ENCODE assay signal across 7 cellular contexts in the genomic region with DNA sequence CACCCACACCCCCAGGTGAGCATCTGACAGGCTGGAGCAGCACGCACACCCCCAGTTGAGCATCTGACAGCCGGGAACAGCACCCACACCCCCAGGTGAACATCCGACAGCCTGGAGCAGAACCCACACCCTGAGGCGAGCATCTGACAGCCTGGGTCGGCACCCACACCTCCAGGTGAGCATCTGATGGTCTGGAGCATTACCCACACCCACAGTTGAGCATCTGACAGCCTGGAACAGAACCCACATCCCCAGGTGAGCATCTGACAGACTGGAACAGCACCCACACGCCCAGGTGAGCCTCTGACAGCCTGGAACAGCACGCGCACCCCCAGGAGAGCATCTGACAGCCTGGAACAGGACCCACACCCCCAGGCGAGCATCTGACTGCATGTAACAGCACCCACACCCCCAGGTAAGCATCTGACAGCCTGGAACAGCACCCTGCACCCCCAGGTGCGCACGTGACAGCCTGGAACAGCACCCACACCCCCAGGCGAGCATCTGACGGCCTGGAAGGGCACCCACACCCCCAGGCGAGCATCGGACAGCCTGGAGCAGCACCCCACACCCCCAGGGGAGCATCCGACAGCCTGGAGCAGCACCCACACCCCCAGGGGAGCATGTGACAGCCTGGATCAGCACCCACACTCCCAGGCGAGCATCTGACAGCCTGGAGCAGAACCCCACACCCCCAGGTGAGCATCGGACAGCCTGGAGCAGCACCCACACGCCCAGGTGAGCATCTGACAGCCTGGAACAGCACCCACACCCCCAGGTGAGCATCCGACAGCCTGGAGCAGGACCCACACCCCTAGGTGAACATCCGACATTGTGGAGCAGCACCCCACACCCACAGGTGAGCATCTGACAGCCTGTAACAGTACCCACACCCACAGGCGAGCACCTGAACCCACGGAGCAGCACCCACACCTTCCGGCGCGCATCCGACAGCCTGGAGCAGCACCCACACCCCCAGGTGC. TPM values are rescaled to one million over a fixed set of nuclear protein-coding genes. Genes with fewer than 3 reads are reported as not detected.
DNase-seq lines count a peak whose midpoint lies in the region; ATAC-seq and TF ChIP-seq lines count a peak whose summit lies in the region.
"Not testable (repeated sequence)": the region's sequence is repeated elsewhere in the genome, so short reads cannot be mapped to it uniquely, and the experiment has no call there.

No MANE protein-coding gene starts in this region.

- H3K27me3 Mint-ChIP-seq in activated CD8-positive, alpha-beta T cell treated with anti-CD3 and anti-CD28 coated beads for 36 hours; activated naive CD8-positive, alpha-beta T cell treated with anti-CD3 and anti-CD28 coated beads, Interleukin-2, amount 10 ng/mL, durations not matched to agents 7 days and 5 days: not testable (repeated sequence)

- H4K8ac ChIP-seq in neuronal stem cell (ENCODE audit: low read depth, low read length), result not testable (repeated sequence)

- H3K4me1 Mint-ChIP-seq in activated CD8-positive, alpha-beta T cell treated with anti-CD3 and anti-CD28 coated beads for 36 hours (ENCODE audit: low read depth); activated naive CD8-positive, alpha-beta T cell treated with anti-CD3 and anti-CD28 coated beads, Interleukin-2, amount 10 ng/mL, durations not matched to agents 7 days and 5 days: not testable (repeated sequence)

- WGBS in neuronal stem cell (ENCODE audit: extremely low coverage in 2 of 2, insufficient read length in 2 of 2, insufficient replicate concordance in 1 of 2), 2 donors, result no CpG with 5 or more reads among the region's 27 CpGs
- 39 to 57% (median 45%) methylated on average over 15 to 26 of the region's 27 CpGs for WGBS in spleen, 5 donors

- H4K91ac ChIP-seq in neuronal stem cell (ENCODE audit: low read depth, low read length, poor library complexity), result not testable (repeated sequence)

- H3K4me3 ChIP-seq in neuronal stem cell (ENCODE audit: low read length in 2 of 2); spleen: not testable (repeated sequence)

- TF ChIP-seq EP300 in Ishikawa (IDR thresholded peaks at IDR 0.05; ENCODE audit: borderline replicate concordance), result not testable (repeated sequence)

- not testable (repeated sequence) for H2BK5ac ChIP-seq in neuronal stem cell (ENCODE audit: low read length)

- CTCF ChIA-PET in activated CD8-positive, alpha-beta T cell treated with anti-CD3 and anti-CD28 coated beads for 36 hours (lab: Charles Lee), result not testable (repeated sequence)

- not testable (repeated sequence) for H3K4me3 Mint-ChIP-seq in activated CD8-positive, alpha-beta T cell treated with anti-CD3 and anti-CD28 coated beads for 36 hours; activated naive CD8-positive, alpha-beta T cell treated with anti-CD3 and anti-CD28 coated beads, Interleukin-2, amount 10 ng/mL, durations not matched to agents 7 days and 5 days

- not testable (repeated sequence) for H3K4me2 ChIP-seq in neuronal stem cell (ENCODE audit: insufficient read depth, low read length, poor library complexity, severe bottlenecking)

- peak overlapping the region; percentile 43 for H3K23ac ChIP-seq in neuronal stem cell (ENCODE audit: low read depth, low read length, poor library complexity)

- H3K18ac ChIP-seq in neuronal stem cell (ENCODE audit: low read length), result not testable (repeated sequence)

- not testable (repeated sequence) for H3K27ac Mint-ChIP-seq in activated CD8-positive, alpha-beta T cell treated with anti-CD3 and anti-CD28 coated beads for 36 hours; activated naive CD8-positive, alpha-beta T cell treated with anti-CD3 and anti-CD28 coated beads, Interleukin-2, amount 10 ng/mL, durations not matched to agents 7 days and 5 days

- not testable (repeated sequence) for H3K9me3 Mint-ChIP-seq in activated CD8-positive, alpha-beta T cell treated with anti-CD3 and anti-CD28 coated beads for 36 hours; activated naive CD8-positive, alpha-beta T cell treated with anti-CD3 and anti-CD28 coated beads, Interleukin-2, amount 10 ng/mL, durations not matched to agents 7 days and 5 days

- H2BK15ac ChIP-seq in neuronal stem cell (ENCODE audit: low read length), result not testable (repeated sequence)

- H2AFZ ChIP-seq in neuronal stem cell (ENCODE audit: low read length), result not testable (repeated sequence)

- not testable (repeated sequence) for ATAC-seq in activated CD8-positive, alpha-beta T cell treated with anti-CD3 and anti-CD28 coated beads for 36 hours; activated naive CD8-positive, alpha-beta T cell treated with anti-CD3 and anti-CD28 coated beads, Interleukin-2, amount 10 ng/mL, durations not matched to agents 7 days and 5 days (ENCODE audit: low read depth); Right ventricle myocardium inferior

- not testable (repeated sequence) for H3K4ac ChIP-seq in neuronal stem cell (ENCODE audit: low read length)

- DNase-seq in activated CD8-positive, alpha-beta T cell treated with anti-CD3 and anti-CD28 coated beads for 36 hours, result peak; percentile 1
- peak; percentile 43 for DNase-seq in activated naive CD8-positive, alpha-beta T cell treated with anti-CD3 and anti-CD28 coated beads, Interleukin-2, amount 10 ng/mL, durations not matched to agents 7 days and 5 days
- peak; percentile 74 for DNase-seq in Right ventricle myocardium inferior (ENCODE audit: missing footprints)
- peak; percentile 5 for DNase-seq in kidney tubule cell (ENCODE audit: low spot score)
- DNase-seq in neuronal stem cell (ENCODE audit: low spot score), result not testable (repeated sequence)
- peak; percentile 79 for DNase-seq in spleen

- POLR2A ChIA-PET in activated CD8-positive, alpha-beta T cell treated with anti-CD3 and anti-CD28 coated beads for 36 hours (lab: Charles Lee); activated naive CD8-positive, alpha-beta T cell treated with anti-CD3 and anti-CD28 coated beads, Interleukin-2, amount 10 ng/mL, durations not matched to agents 7 days and 5 days (lab: Charles Lee): not testable (repeated sequence)

- not testable (repeated sequence) for H2BK12ac ChIP-seq in neuronal stem cell (ENCODE audit: low read length)

- not testable (repeated sequence) for H3K9ac ChIP-seq in neuronal stem cell (ENCODE audit: low read depth, low read length, poor library complexity)

- H2AK5ac ChIP-seq in neuronal stem cell (ENCODE audit: low read depth, low read length), result not testable (repeated sequence)

- not testable (repeated sequence) for TF ChIP-seq POLR2A in spleen (IDR thresholded peaks at IDR 0.05)

- not testable (repeated sequence) for H3K36me3 Mint-ChIP-seq in activated CD8-positive, alpha-beta T cell treated with anti-CD3 and anti-CD28 coated beads for 36 hours (ENCODE audit: low read depth); activated naive CD8-positive, alpha-beta T cell treated with anti-CD3 and anti-CD28 coated beads, Interleukin-2, amount 10 ng/mL, durations not matched to agents 7 days and 5 days

- H2BK120ac ChIP-seq in neuronal stem cell (ENCODE audit: low read depth, low read length), result not testable (repeated sequence)

- not testable (repeated sequence) for H3K36me3 ChIP-seq in neuronal stem cell (replicated peaks in 1 of 2; ENCODE audit: control insufficient read depth in 2 of 2, insufficient read depth in 2 of 2, low read length in 2 of 2); spleen

- TF ChIP-seq RAD21 in Ishikawa (IDR thresholded peaks at IDR 0.05; ENCODE audit: low read depth), result not testable (repeated sequence)

- H3K4me1 ChIP-seq in neuronal stem cell (ENCODE audit: control insufficient read depth in 2 of 2, insufficient read depth in 1 of 2, low read depth in 1 of 2, low read length in 2 of 2); spleen: not testable (repeated sequence)

- intact Hi-C loops in activated CD8-positive, alpha-beta T cell treated with anti-CD3 and anti-CD28 coated beads for 36 hours (cut with micrococcal nuclease); Right ventricle myocardium inferior (cut with DNase I); spleen (cut with DNase I; ENCODE audit: low total_unique reads): not testable (repeated sequence)

- not testable (repeated sequence) for TF ChIP-seq CTCF in activated CD8-positive, alpha-beta T cell treated with anti-CD3 and anti-CD28 coated beads for 36 hours (IDR thresholded peaks at IDR 0.05); spleen (IDR thresholded peaks at IDR 0.05 in 8 of 11, conservative IDR thresholded peaks at IDR 0.05 in 3 of 11)

- H3K79me1 ChIP-seq in neuronal stem cell (ENCODE audit: low read depth, low read length), result not testable (repeated sequence)

- not testable (repeated sequence) for H3K27me3 ChIP-seq in neuronal stem cell (ENCODE audit: control insufficient read depth in 3 of 3, insufficient read depth in 3 of 3, low read depth in 1 of 3, low read length in 3 of 3)
- peaks cover 0 to 17% (median 2%) of the 10 kb centered on the region in 7 donors for H3K27me3 ChIP-seq in spleen (replicated peaks in 1 of 7)

- not testable (repeated sequence) for H3K9me3 ChIP-seq in neuronal stem cell (replicated peaks in 1 of 2; ENCODE audit: control insufficient read depth in 2 of 2, insufficient read depth in 1 of 2, low read depth in 1 of 2, low read length in 2 of 2); spleen

- H3K14ac ChIP-seq in neuronal stem cell (ENCODE audit: low read length), result not testable (repeated sequence)

- not testable (repeated sequence) for H3K27ac ChIP-seq in neuronal stem cell (replicated peaks; ENCODE audit: low read length); spleen

TF ChIP-seq in Ishikawa, 13 proteins besides CTCF, POLR2A, EP300 and RAD21:
- TF ChIP-seq, protein P1, sequence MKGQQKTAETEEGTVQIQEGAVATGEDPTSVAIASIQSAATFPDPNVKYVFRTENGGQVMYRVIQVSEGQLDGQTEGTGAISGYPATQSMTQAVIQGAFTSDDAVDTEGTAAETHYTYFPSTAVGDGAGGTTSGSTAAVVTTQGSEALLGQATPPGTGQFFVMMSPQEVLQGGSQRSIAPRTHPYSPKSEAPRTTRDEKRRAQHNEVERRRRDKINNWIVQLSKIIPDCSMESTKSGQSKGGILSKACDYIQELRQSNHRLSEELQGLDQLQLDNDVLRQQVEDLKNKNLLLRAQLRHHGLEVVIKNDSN (IDR thresholded peaks at IDR 0.05), result 0 out of 2 replicates have a peak, but pooled peaks have one; percentile 13

RNA-seq across cellular contexts. Expression of a gene that starts 55.1 kb away (rescaled TPM):
- 1 to 10 TPM; 1.8 to 3.1 TPM for total RNA-seq in activated CD8-positive, alpha-beta T cell treated with anti-CD3 and anti-CD28 coated beads for 36 hours
- 1 to 10 TPM; 3.0 to 4.1 TPM for total RNA-seq in activated naive CD8-positive, alpha-beta T cell treated with anti-CD3 and anti-CD28 coated beads, Interleukin-2, amount 10 ng/mL, durations not matched to agents 7 days and 5 days
- 0.35 TPM for total RNA-seq in Right ventricle myocardium inferior
- polyA plus RNA-seq in neuronal stem cell (2013, experiment 1 of 2), result 1.1 TPM
- polyA plus RNA-seq in neuronal stem cell (2013, experiment 2 of 2), result 1.4 TPM
- total RNA-seq in spleen, result 1 to 10 TPM in 6 of 7 donors, not detected in 1; 1.9 to 4.6 (median 3.5) TPM
- polyA plus RNA-seq in spleen, result 1 to 10 TPM; 2.5 to 6.4 (median 2.9) TPM
